Comparison of ENCODE assay signal across 25 cellular contexts in the genomic region with DNA sequence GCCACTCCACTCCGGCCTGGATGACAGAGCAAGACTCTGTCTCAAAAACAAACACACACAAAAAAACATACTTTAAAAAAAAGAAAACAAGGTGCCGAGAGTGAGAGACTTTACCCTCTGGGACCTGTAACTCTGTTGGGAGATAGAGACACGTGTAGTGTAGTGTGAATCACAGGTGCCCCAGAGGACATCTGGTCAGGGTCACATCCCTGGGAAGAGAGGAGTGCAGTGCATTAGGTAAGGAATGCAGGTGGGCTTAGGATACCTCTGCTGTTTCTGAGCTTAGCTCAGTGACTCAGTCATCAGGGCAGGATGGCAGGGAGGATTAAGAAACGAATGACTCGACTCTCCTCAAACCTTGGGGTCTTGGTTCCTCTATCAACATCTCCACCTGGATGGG.
"Had no signal": no experiment of that assay in that cellular context is flagged by ENCODE, and none has a peak within 500 bp of the region (broad histone marks: within the 10 kb centered on the region; RNA-seq: fewer than 3 reads in every experiment).

No MANE protein-coding gene starts in this region.

- H3K9me3 ChIP-seq: Peyer's patch had no signal

- H3K4me3 ChIP-seq: cardiac muscle cell, K562, Peyer's patch had no signal

- H3K27ac ChIP-seq: brain microvascular endothelial cell, cardiac muscle cell, Peyer's patch had no signal

- DNase-seq: activated CD4-positive, alpha-beta T cell treated with anti-CD3 and anti-CD28 coated beads for 48 hours; activated CD4-positive, alpha-beta T cell treated with anti-CD3 and anti-CD28 coated beads, Interleukin-2, amount 50 U/mL, for 4 hours; activated CD4-positive, CD25-positive, alpha-beta regulatory T cell treated with anti-CD3 and anti-CD28 coated beads, Interleukin-2, amount 50 U/mL, for 72 hours; activated CD8-positive, alpha-beta memory T cell treated with anti-CD3 and anti-CD28 coated beads, Interleukin-2, amount 50 U/mL, for 48 hours; activated CD8-positive, alpha-beta T cell treated with anti-CD3 and anti-CD28 coated beads, Interleukin-2, amount 10 ng/mL, durations not matched to agents 7 days and 5 days; activated effector memory CD4-positive, alpha-beta T cell treated with Interleukin-2 at 50 U/mL for 16 hours; activated naive CD4-positive, alpha-beta T cell; activated naive CD8-positive, alpha-beta T cell treated with anti-CD3 and anti-CD28 coated beads, Interleukin-2, amount 50 U/mL, for 24 hours; activated T-cell treated with anti-CD3 and anti-CD28 coated beads, Interleukin-2, amount 50 U/mL, for 1 hour; amygdala; brain microvascular endothelial cell; Karpas-422; NCI-H1417; NCI-H1930; NCI-H2171; NCI-H226; NCI-H526; NCI-H82; Peyer's patch; SHP77 treated with DMSO at 0.1 percent for 48 hours had no signal

- H3K9me3 Mint-ChIP-seq: activated naive CD4-positive, alpha-beta T cell treated with anti-CD3 and anti-CD28 coated beads, Interleukin-2, amount 50 U/mL, for 24 hours; activated naive CD8-positive, alpha-beta T cell treated with anti-CD3 and anti-CD28 coated beads, Interleukin-2, amount 50 U/mL, for 24 hours; T-helper 1 cell treated with Interleukin-12 subunit alpha and Interleukin-12 subunit beta and Interleukin-4 antibody, amounts not matched to agents 30 μg/mL and 1 μg/mL, for 36 hours; WTC11 had no signal

- H3K27me3 ChIP-seq: brain microvascular endothelial cell, cardiac muscle cell, Peyer's patch had no signal

- H3K4me3 Mint-ChIP-seq: activated CD8-positive, alpha-beta T cell treated with anti-CD3 and anti-CD28 coated beads, Interleukin-2, amount 10 ng/mL, durations not matched to agents 7 days and 5 days; activated naive CD4-positive, alpha-beta T cell treated with anti-CD3 and anti-CD28 coated beads, Interleukin-2, amount 50 U/mL, for 24 hours; activated naive CD8-positive, alpha-beta T cell treated with anti-CD3 and anti-CD28 coated beads, Interleukin-2, amount 50 U/mL, for 24 hours; T-helper 1 cell treated with Interleukin-12 subunit alpha and Interleukin-12 subunit beta and Interleukin-4 antibody, amounts not matched to agents 30 μg/mL and 1 μg/mL, for 36 hours; WTC11 had no signal

- H3K36me3 ChIP-seq: brain microvascular endothelial cell, cardiac muscle cell, Peyer's patch had no signal

- H3K27me3 Mint-ChIP-seq: activated naive CD4-positive, alpha-beta T cell treated with anti-CD3 and anti-CD28 coated beads, Interleukin-2, amount 50 U/mL, for 24 hours; activated naive CD8-positive, alpha-beta T cell treated with anti-CD3 and anti-CD28 coated beads, Interleukin-2, amount 50 U/mL, for 24 hours had no signal

- H3K27ac Mint-ChIP-seq: activated CD8-positive, alpha-beta T cell treated with anti-CD3 and anti-CD28 coated beads, Interleukin-2, amount 10 ng/mL, durations not matched to agents 7 days and 5 days; activated naive CD4-positive, alpha-beta T cell treated with anti-CD3 and anti-CD28 coated beads, Interleukin-2, amount 50 U/mL, for 24 hours; activated naive CD8-positive, alpha-beta T cell treated with anti-CD3 and anti-CD28 coated beads, Interleukin-2, amount 50 U/mL, for 24 hours; T-helper 1 cell treated with Interleukin-12 subunit alpha and Interleukin-12 subunit beta and Interleukin-4 antibody, amounts not matched to agents 30 μg/mL and 1 μg/mL, for 36 hours; WTC11 had no signal

- H3K4me1 ChIP-seq: Peyer's patch had no signal

- ATAC-seq: activated CD8-positive, alpha-beta T cell treated with anti-CD3 and anti-CD28 coated beads, Interleukin-2, amount 10 ng/mL, durations not matched to agents 7 days and 5 days; activated naive CD8-positive, alpha-beta T cell treated with anti-CD3 and anti-CD28 coated beads, Interleukin-2, amount 50 U/mL, for 24 hours; K562; WTC11 had no signal
